In the genomic region with DNA sequence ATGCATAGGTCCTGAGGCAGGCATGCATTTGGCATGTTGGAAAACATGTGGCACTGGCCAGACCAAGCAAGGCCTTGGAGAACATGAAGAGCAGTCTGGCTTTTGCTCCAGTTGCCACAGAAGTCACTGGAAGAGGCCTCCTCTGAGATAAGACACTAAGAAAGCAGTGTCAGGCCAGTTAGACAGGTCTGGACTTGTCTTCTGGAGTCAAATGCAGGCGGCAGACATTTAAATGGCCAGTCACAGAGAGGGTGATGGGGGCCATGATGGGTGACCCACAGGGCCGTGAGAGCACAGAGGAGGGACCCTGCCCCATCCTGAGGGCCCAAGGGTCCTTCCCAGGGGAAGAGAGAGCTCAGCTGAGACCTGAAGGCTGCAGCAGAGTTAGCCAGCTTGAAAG, we compare ENCODE assay signal across 18 cellular contexts. TPM values are rescaled to one million over a fixed set of nuclear protein-coding genes. Genes with fewer than 3 reads are reported as not detected.
A peak's percentile ranks its signal among the peaks of the same experiment; 100 is the strongest.
DNase-seq lines count a peak whose midpoint lies in the region; TF ChIP-seq lines count a peak whose summit lies in the region.
"Had no signal": no experiment of that assay in that cellular context is flagged by ENCODE, and none has a peak within 500 bp of the region (broad histone marks: within the 10 kb centered on the region; RNA-seq: fewer than 3 reads in every experiment).

No MANE protein-coding gene starts in this region.

- no peaks in the 10 kb centered on the region for H3K9me3 Mint-ChIP-seq in neural progenitor cell
- H3K9me3 Mint-ChIP-seq: activated CD4-positive, alpha-beta T cell treated with anti-CD3 and anti-CD28 coated beads, Interleukin-2, amount 10 ng/mL, durations not matched to agents 7 days and 5 days; activated naive CD8-positive, alpha-beta T cell treated with anti-CD3 and anti-CD28 coated beads, Interleukin-2, amount 50 U/mL, for 24 hours; activated T-cell treated with anti-CD3 and anti-CD28 coated beads, Interleukin-2, amount 50 U/mL, for 24 hours had no signal

- peak; percentile 41 for DNase-seq in GDM1 (lab: John Stamatoyannopoulos, UW)
- peak; percentile 39 for DNase-seq in KBM-7
- DNase-seq in mammary epithelial cell = peak; percentile 62
- no peak for DNase-seq in neural progenitor cell (ENCODE audit: low spot score)
- DNase-seq in effector CD8-positive, alpha-beta T cell (lab: John Stamatoyannopoulos, UW) = no peak
- no peak for DNase-seq in H4 (ENCODE audit: low spot score)
- no peak for DNase-seq in NCI-H187 (lab: John Stamatoyannopoulos, UW)
- DNase-seq: activated CD4-positive, alpha-beta T cell treated with anti-CD3 and anti-CD28 coated beads, Interleukin-2, amount 10 ng/mL, durations not matched to agents 7 days and 5 days; activated naive CD8-positive, alpha-beta T cell treated with anti-CD3 and anti-CD28 coated beads, Interleukin-2, amount 50 U/mL, for 24 hours; activated T-cell treated with anti-CD3 and anti-CD28 coated beads, Interleukin-2, amount 50 U/mL, for 24 hours; MG63; mucosa of descending colon; NCI-H2081; SHP77 treated with DMSO at 0.1 percent for 48 hours; stomach had no signal

- H3K4me3 Mint-ChIP-seq in neural progenitor cell = no peak overlapping the region
- H3K4me3 Mint-ChIP-seq: activated CD4-positive, alpha-beta T cell treated with anti-CD3 and anti-CD28 coated beads, Interleukin-2, amount 10 ng/mL, durations not matched to agents 7 days and 5 days; activated naive CD8-positive, alpha-beta T cell treated with anti-CD3 and anti-CD28 coated beads, Interleukin-2, amount 50 U/mL, for 24 hours; activated T-cell treated with anti-CD3 and anti-CD28 coated beads, Interleukin-2, amount 50 U/mL, for 24 hours; CD14-positive monocyte had no signal

- 4% methylated on average over 2 of the region's 2 CpGs for WGBS in mammary epithelial cell (ENCODE audit: low coverage, missing lambda C conversion rate)

- TF ChIP-seq CTCF in mammary epithelial cell (conservative IDR thresholded peaks at IDR 0.05 in 1 of 2, IDR thresholded peaks at IDR 0.05 in 1 of 2; ENCODE audit: extremely low read depth in 1 of 2, insufficient read depth in 1 of 2, low read depth in 1 of 2, low read length in 2 of 2) (no peak), neural progenitor cell (IDR thresholded peaks at IDR 0.05) (no peak)

- H3K27me3 ChIP-seq in mammary epithelial cell (ENCODE audit: insufficient read depth, low read length) (no peaks in the 10 kb centered on the region), neural progenitor cell (no peaks in the 10 kb centered on the region)
- H3K27me3 ChIP-seq: MG63, stomach had no signal

- no peaks in the 10 kb centered on the region for H3K4me1 Mint-ChIP-seq in neural progenitor cell
- H3K4me1 Mint-ChIP-seq: activated CD4-positive, alpha-beta T cell treated with anti-CD3 and anti-CD28 coated beads, Interleukin-2, amount 10 ng/mL, durations not matched to agents 7 days and 5 days; activated naive CD8-positive, alpha-beta T cell treated with anti-CD3 and anti-CD28 coated beads, Interleukin-2, amount 50 U/mL, for 24 hours; CD14-positive monocyte had no signal

- intact Hi-C loops in mammary epithelial cell (cut with micrococcal nuclease) = no loop called here

- H3K4me3 ChIP-seq in mammary epithelial cell (replicated peaks in 1 of 3; ENCODE audit: insufficient read depth in 1 of 3, low read depth in 2 of 3, low read length in 3 of 3) (no peak overlapping the region), neural progenitor cell (no peak overlapping the region)
- H3K4me3 ChIP-seq: MG63, mucosa of descending colon, stomach had no signal

- H4K20me1 ChIP-seq in mammary epithelial cell (ENCODE audit: insufficient read depth, low read length) (no peaks in the 10 kb centered on the region), neural progenitor cell (ENCODE audit: low read depth) (no peaks in the 10 kb centered on the region)

- CTCF ChIA-PET in mammary epithelial cell (lab: Charles Lee; ENCODE audit: low non-redundant PET) = no interaction called here

- H3K79me2 ChIP-seq in mammary epithelial cell (ENCODE audit: insufficient read depth, low read length) (no peaks in the 10 kb centered on the region), neural progenitor cell (ENCODE audit: low read depth) (no peaks in the 10 kb centered on the region)

- H3K9me3 ChIP-seq in mammary epithelial cell (replicated peaks; ENCODE audit: insufficient read depth, low read length) = no peaks in the 10 kb centered on the region
- no peaks in the 10 kb centered on the region for H3K9me3 ChIP-seq in neural progenitor cell (ENCODE audit: low read depth)
- H3K9me3 ChIP-seq: MG63, mucosa of descending colon, stomach had no signal

- H3K27ac ChIP-seq in mammary epithelial cell (ENCODE audit: insufficient read depth, low read depth, low read length) = peak overlapping the region; percentile 35
- no peak overlapping the region for H3K27ac ChIP-seq in neural progenitor cell
- H3K27ac ChIP-seq: epithelial cell of prostate, stomach had no signal

- peaks cover 6% of the 10 kb centered on the region for H3K27me3 Mint-ChIP-seq in neural progenitor cell (ENCODE audit: insufficient read depth, low read depth)
- H3K27me3 Mint-ChIP-seq: activated CD4-positive, alpha-beta T cell treated with anti-CD3 and anti-CD28 coated beads, Interleukin-2, amount 10 ng/mL, durations not matched to agents 7 days and 5 days; activated naive CD8-positive, alpha-beta T cell treated with anti-CD3 and anti-CD28 coated beads, Interleukin-2, amount 50 U/mL, for 24 hours; activated T-cell treated with anti-CD3 and anti-CD28 coated beads, Interleukin-2, amount 50 U/mL, for 24 hours had no signal

- H3K4me1 ChIP-seq in mammary epithelial cell (ENCODE audit: insufficient read depth, low read length) (peaks cover 11% of the 10 kb centered on the region), neural progenitor cell (peaks cover 11% of the 10 kb centered on the region)
- H3K4me1 ChIP-seq: stomach had no signal

- no peaks in the 10 kb centered on the region for H3F3A ChIP-seq in neural progenitor cell (ENCODE audit: low read depth)

- H3K4me2 ChIP-seq in mammary epithelial cell (ENCODE audit: insufficient read depth, low read depth, low read length) = peak overlapping the region; percentile 43
- no peak overlapping the region for H3K4me2 ChIP-seq in neural progenitor cell

- no peak overlapping the region for H3K27ac Mint-ChIP-seq in neural progenitor cell
- H3K27ac Mint-ChIP-seq: activated CD4-positive, alpha-beta T cell treated with anti-CD3 and anti-CD28 coated beads, Interleukin-2, amount 10 ng/mL, durations not matched to agents 7 days and 5 days; activated naive CD8-positive, alpha-beta T cell treated with anti-CD3 and anti-CD28 coated beads, Interleukin-2, amount 50 U/mL, for 24 hours; activated T-cell treated with anti-CD3 and anti-CD28 coated beads, Interleukin-2, amount 50 U/mL, for 24 hours had no signal

- dilution Hi-C loops in mammary epithelial cell (cut with HindIII; ENCODE audit: low sequenced_read_pairs) = no loop called here

- H3K9ac ChIP-seq in mammary epithelial cell (ENCODE audit: insufficient read depth, low read length) = no peak overlapping the region
- no peak overlapping the region for H3K9ac ChIP-seq in neural progenitor cell

- in situ Hi-C loops in KBM-7 (cut with MboI; ENCODE audit: low pct_unique_long_range_greater_than_20kb, low sequenced_read_pairs) = no loop called here
- in situ Hi-C loops in mammary epithelial cell (cut with MboI; ENCODE audit: low sequenced_read_pairs in 2 of 2) = no loop called here

- H3K36me3 Mint-ChIP-seq in neural progenitor cell = no peaks in the 10 kb centered on the region
- H3K36me3 Mint-ChIP-seq: CD14-positive monocyte had no signal

- no peaks in the 10 kb centered on the region for H3K36me3 ChIP-seq in mammary epithelial cell (ENCODE audit: insufficient read depth, low read length)
- no peaks in the 10 kb centered on the region for H3K36me3 ChIP-seq in neural progenitor cell
- H3K36me3 ChIP-seq: MG63, stomach had no signal

- H2AFZ ChIP-seq in mammary epithelial cell (ENCODE audit: low read depth, low read length) (peak overlapping the region; percentile 97), neural progenitor cell (replicated peaks) (peak overlapping the region; percentile 94)

- no TSS peak for BruUV-seq in mammary epithelial cell (replicated peaks; lab: Mats Ljungman, UMichigan)

RNA-seq across cellular contexts. Expression of gene ADA, which starts 26.7 kb away (rescaled TPM):
- total RNA-seq in mammary epithelial cell (10 to 100 TPM in 1 of 2 donors, 1 to 10 TPM in 1; 4.2 to 10.5 TPM), neural progenitor cell (ENCODE audit: low replicate concordance) (29.7 and 52.5 TPM in 2 replicates)
- polyA plus RNA-seq in mammary epithelial cell = 23.0 TPM
- polyA minus RNA-seq in mammary epithelial cell = 9.3 TPM
- total RNA-seq in H4 (2014; rRNA removed; shearing (Covaris generic)) = 7.9 and 11.3 TPM in 2 replicates

RNA-seq across cellular contexts. Expression of gene CCN5, which starts 36.9 kb away (rescaled TPM):
- under 1 TPM in 1 of 2 donors, not detected in 1; 0.67 TPM for total RNA-seq in mammary epithelial cell
- not detected for polyA plus RNA-seq in mammary epithelial cell
- not detected for polyA minus RNA-seq in mammary epithelial cell
- not detected in 2 replicates for total RNA-seq in neural progenitor cell (ENCODE audit: low replicate concordance)
- 0.77 and 4.2 TPM in 2 replicates for total RNA-seq in H4 (2014; rRNA removed; shearing (Covaris generic))
- total RNA-seq: activated CD4-positive, alpha-beta T cell treated with anti-CD3 and anti-CD28 coated beads, Interleukin-2, amount 10 ng/mL, durations not matched to agents 7 days and 5 days; glomerular endothelial cell had no signal
- polyA plus RNA-seq: CD14-positive monocyte had no signal

Comparison
In these comparisons a context has a peak if more than half of its experiments do, and no peak if none do; other contexts are left out.
1. DNase-seq: peak in GDM1 (single experiment), KBM-7 (single experiment) and mammary epithelial cell (single experiment); none in neural progenitor cell (single experiment), effector CD8-positive, alpha-beta T cell (single experiment), H4 (single experiment) and NCI-H187 (0 of 2).